Comparison of ENCODE assay signal across 1 cellular context in the genomic region with DNA sequence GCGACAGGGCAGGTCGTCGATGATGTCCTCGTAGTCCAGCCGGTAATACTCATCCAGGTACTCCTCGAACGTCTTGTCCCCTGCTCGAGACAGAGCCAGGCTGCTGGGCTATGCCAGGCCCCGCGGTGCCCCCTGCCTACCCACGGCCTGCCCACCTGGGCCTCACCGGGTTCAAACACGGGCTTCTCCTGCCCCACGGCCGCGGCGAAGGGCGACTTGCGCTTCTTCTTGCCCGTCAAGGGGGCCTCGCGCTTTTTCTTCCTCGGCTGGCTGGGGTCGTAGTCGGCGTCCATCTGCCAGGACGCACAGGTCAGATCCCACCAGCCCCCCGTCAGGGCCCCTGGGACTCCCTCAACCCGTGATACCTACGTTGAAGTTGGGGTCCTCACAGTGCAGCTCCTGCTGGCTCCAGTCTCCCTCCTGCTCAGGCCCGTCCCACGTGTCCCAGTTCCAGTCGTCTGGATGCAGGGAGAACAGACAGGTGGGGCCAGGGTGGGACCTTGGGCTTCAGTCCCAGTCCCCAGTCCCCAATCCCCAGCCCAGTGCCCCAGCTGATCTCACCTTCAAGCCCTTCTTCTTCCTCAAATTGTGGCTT.
TF ChIP-seq lines count a peak whose summit lies in the region.

No MANE protein-coding gene starts in this region.

TF ChIP-seq in K562, 482 proteins besides CTCF, POLR2A, EP300 and RAD21:
- TF ChIP-seq POLR2G (IDR thresholded peaks at IDR 0.05; ENCODE audit: low read depth, low read length), result peak; percentile 68
- TF ChIP-seq ZNF197 (CRISPR knock-in tag; IDR thresholded peaks at IDR 0.05; ENCODE audit: low read depth), result no peak
- TF ChIP-seq RBFOX2 (IDR thresholded peaks at IDR 0.05; ENCODE audit: low read depth, low read length), result peak; percentile 65
